Comparison of ENCODE assay signal across 8 cellular contexts in genomic region chr9:114156658-114157421, GRCh38. TPM values are rescaled to one million over a fixed set of nuclear protein-coding genes. Genes with fewer than 3 reads are reported as not detected.
DNase-seq lines count a peak whose midpoint lies in the region; ATAC-seq and TF ChIP-seq lines count a peak whose summit lies in the region.

No MANE protein-coding gene starts in this region.

- TF ChIP-seq POLR2A in esophagus muscularis mucosa (IDR thresholded peaks at IDR 0.05; ENCODE audit: low read depth) (no peak), tibial nerve (IDR thresholded peaks at IDR 0.05) (peak in 1 of 2 donors; percentile 34)

- H3K9me3 Mint-ChIP-seq in activated CD4-positive, alpha-beta T cell treated with anti-CD3 and anti-CD28 coated beads for 36 hours (ENCODE audit: low read depth): no peaks in the 10 kb centered on the region

- H3K27me3 Mint-ChIP-seq in activated CD4-positive, alpha-beta T cell treated with anti-CD3 and anti-CD28 coated beads for 36 hours: peaks cover 32% of the 10 kb centered on the region

- CTCF ChIA-PET in activated CD4-positive, alpha-beta T cell treated with anti-CD3 and anti-CD28 coated beads for 36 hours (lab: Charles Lee): interaction anchor here (1.9 kb wide), 1 partner anchor 50 kb away, joined by 7 read pairs; no protein-coding TSS in a partner anchor

- peak overlapping the region; percentile 66 to 74 (median 68) for H3K27ac ChIP-seq in esophagus muscularis mucosa (replicated peaks in 1 of 4)
- H3K27ac ChIP-seq in muscle layer of duodenum (ENCODE audit: low read length): no peak overlapping the region
- peak overlapping the region; percentile 71 to 92 (median 82) for H3K27ac ChIP-seq in tibial nerve

- peak overlapping the region; percentile 59 to 74 (median 62) for H3K4me3 ChIP-seq in esophagus muscularis mucosa
- peak overlapping the region; percentile 60 to 68 for H3K4me3 ChIP-seq in muscle layer of duodenum (ENCODE audit: low read depth in 1 of 2, low read length in 2 of 2)
- peak overlapping the region; percentile 52 to 73 (median 58) for H3K4me3 ChIP-seq in tibial nerve

- no peaks in the 10 kb centered on the region for H3K36me3 ChIP-seq in esophagus muscularis mucosa
- no peaks in the 10 kb centered on the region for H3K36me3 ChIP-seq in muscle layer of duodenum (ENCODE audit: control insufficient read depth in 1 of 2, insufficient read depth in 2 of 2, low read length in 2 of 2)
- no peaks in the 10 kb centered on the region for H3K36me3 ChIP-seq in tibial nerve

- H3K4me3 Mint-ChIP-seq in activated CD4-positive, alpha-beta T cell treated with anti-CD3 and anti-CD28 coated beads for 36 hours: peak overlapping the region; percentile 83

- TF ChIP-seq EP300 in esophagus muscularis mucosa (IDR thresholded peaks at IDR 0.05) (no peak), tibial nerve (IDR thresholded peaks at IDR 0.05) (peak in 1 of 2 donors; percentile 71)

- no peaks in the 10 kb centered on the region for H3K36me3 Mint-ChIP-seq in activated CD4-positive, alpha-beta T cell treated with anti-CD3 and anti-CD28 coated beads for 36 hours (ENCODE audit: low read depth)

- H3K4me1 ChIP-seq in esophagus muscularis mucosa (peaks cover 18 to 40% (median 38%) of the 10 kb centered on the region in 4 donors), muscle layer of duodenum (ENCODE audit: control insufficient read depth in 1 of 2, insufficient read depth in 2 of 2, low read length in 2 of 2) (peaks cover 0 to 19% of the 10 kb centered on the region in 2 donors), tibial nerve (peaks cover 0 to 48% (median 7%) of the 10 kb centered on the region in 4 donors)

- peaks cover 23% of the 10 kb centered on the region for H3K4me1 Mint-ChIP-seq in activated CD4-positive, alpha-beta T cell treated with anti-CD3 and anti-CD28 coated beads for 36 hours

- H3K9me3 ChIP-seq in esophagus muscularis mucosa (no peaks in the 10 kb centered on the region), muscle layer of duodenum (ENCODE audit: control insufficient read depth in 1 of 2, low read length in 2 of 2) (no peaks in the 10 kb centered on the region), tibial nerve (no peaks in the 10 kb centered on the region)

- peak overlapping the region; percentile 80 for H3K27ac Mint-ChIP-seq in activated CD4-positive, alpha-beta T cell treated with anti-CD3 and anti-CD28 coated beads for 36 hours

- WGBS in esophagus muscularis mucosa: 68% methylated on average over 27 of the region's 31 CpGs
- WGBS in tibial nerve, 2 donors: 21 to 36% methylated on average over 13 to 31 of the region's 31 CpGs

- POLR2A ChIA-PET in activated CD4-positive, alpha-beta T cell treated with anti-CD3 and anti-CD28 coated beads for 36 hours (lab: Charles Lee): no interaction called here

- peak; percentile 28 for ATAC-seq in activated CD4-positive, alpha-beta T cell treated with anti-CD3 and anti-CD28 coated beads for 36 hours
- no peak for ATAC-seq in GM21447 (IDR thresholded peaks at IDR 0.05; ENCODE audit: unreplicated experiment)
- ATAC-seq in HG02588 (IDR thresholded peaks at IDR 0.05; ENCODE audit: unreplicated experiment): no peak

- H3K27me3 ChIP-seq in esophagus muscularis mucosa (peaks cover 9 to 52% (median 27%) of the 10 kb centered on the region in 4 donors), muscle layer of duodenum (ENCODE audit: low read depth, low read length) (peaks cover 17% of the 10 kb centered on the region), tibial nerve (peaks cover 0 to 24% of the 10 kb centered on the region in 2 donors)

- TF ChIP-seq CTCF in esophagus muscularis mucosa (IDR thresholded peaks at IDR 0.05): no peak
- peak in 2 of 5 experiments; percentile 8 to 23 for TF ChIP-seq CTCF in tibial nerve (IDR thresholded peaks at IDR 0.05)

- DNase-seq in activated CD4-positive, alpha-beta T cell treated with anti-CD3 and anti-CD28 coated beads for 36 hours: peak; percentile 65
- no peak for DNase-seq in activated CD4-positive, alpha-beta T cell treated with anti-CD3 and anti-CD28 coated beads, Interleukin-2, amount 50 U/mL, for 1 hour
- DNase-seq in activated CD8-positive, alpha-beta memory T cell treated with anti-CD3 and anti-CD28 coated beads, Interleukin-2, amount 50 U/mL, for 48 hours: peak; percentile 56
- DNase-seq in esophagus muscularis mucosa (ENCODE audit: extremely low spot score) (no peak), tibial nerve (ENCODE audit: low spot score in 2 of 2) (peak; percentile 37 to 40)

- intact Hi-C loops in activated CD4-positive, alpha-beta T cell treated with anti-CD3 and anti-CD28 coated beads for 36 hours (cut with DNase I, micrococcal nuclease): loop anchor here (5.0 kb wide), 2 partner anchors 130 to 350 kb away; partner anchors contain the start of gene WHRN (in 1 of the 2)
- intact Hi-C loops in esophagus muscularis mucosa (cut with DNase I): no loop called here

RNA-seq across cellular contexts. Expression of gene COL27A1, which starts 1.5 kb away (rescaled TPM):
- total RNA-seq in activated CD4-positive, alpha-beta T cell treated with anti-CD3 and anti-CD28 coated beads for 36 hours: 1 to 10 TPM; 8.9 to 9.1 TPM
- total RNA-seq in esophagus muscularis mucosa: 1 to 10 TPM; 1.8 to 3.3 (median 2.7) TPM
- total RNA-seq in tibial nerve: 10 to 100 TPM; 14.9 to 55.8 (median 27.7) TPM

RNA-seq across cellular contexts. Expression of gene KIF12, which starts 57.7 kb away (rescaled TPM):
- not detected for total RNA-seq in activated CD4-positive, alpha-beta T cell treated with anti-CD3 and anti-CD28 coated beads for 36 hours
- total RNA-seq in esophagus muscularis mucosa (not detected), tibial nerve (not detected)

Comparison
In these comparisons a context has a peak if more than half of its experiments do, and no peak if none do; other contexts are left out.
1. DNase-seq: peak in activated CD4-positive, alpha-beta T cell treated with anti-CD3 and anti-CD28 coated beads for 36 hours (single experiment), activated CD8-positive, alpha-beta memory T cell treated with anti-CD3 and anti-CD28 coated beads, Interleukin-2, amount 50 U/mL, for 48 hours (single experiment) and tibial nerve (2 of 2); none in activated CD4-positive, alpha-beta T cell treated with anti-CD3 and anti-CD28 coated beads, Interleukin-2, amount 50 U/mL, for 1 hour (single experiment) and esophagus muscularis mucosa (single experiment).
2. Peak in every context shown above with its lines, with median percentiles within 50 percentile points of each other: H3K4me3 ChIP-seq.